ENCODE assay signal across 8 cellular contexts in genomic region chr2:55134316-55134706, GRCh38.
DNase-seq lines count a peak whose midpoint lies in the region; ATAC-seq and TF ChIP-seq lines count a peak whose summit lies in the region.

No MANE protein-coding gene starts in this region.

- no peak for TF ChIP-seq CTCF in tibial nerve (IDR thresholded peaks at IDR 0.05)

- no peaks in the 10 kb centered on the region for H3K36me3 ChIP-seq in tibial nerve

- no peak for TF ChIP-seq POLR2A in tibial nerve (IDR thresholded peaks at IDR 0.05)

- DNase-seq in activated CD8-positive, alpha-beta memory T cell treated with anti-CD3 and anti-CD28 coated beads, Interleukin-2, amount 10 ng/mL, durations not matched to agents 7 days and 5 days, result no peak
- DNase-seq in activated CD8-positive, alpha-beta memory T cell treated with anti-CD3 and anti-CD28 coated beads, Interleukin-2, amount 50 U/mL, for 4 hours, result no peak
- DNase-seq in activated CD4-positive, alpha-beta T cell treated with anti-CD3 and anti-CD28 coated beads, Interleukin-2, amount 50 U/mL, for 48 hours, result peak; percentile 3 to 13
- DNase-seq in left colon (no peak), tibial nerve (ENCODE audit: low spot score in 2 of 2) (no peak), retina (no peak), DMS153 treated with DMSO at 0.1 percent for 48 hours (lab: John Stamatoyannopoulos, UW; ENCODE audit: unreplicated experiment) (no peak), COLO668 (lab: John Stamatoyannopoulos, UW; ENCODE audit: unreplicated experiment) (no peak)

- CTCF ChIA-PET in activated CD8-positive, alpha-beta memory T cell treated with anti-CD3 and anti-CD28 coated beads, Interleukin-2, amount 10 ng/mL, durations not matched to agents 7 days and 5 days (lab: Charles Lee), result interaction anchor here (1.2 kb wide), 1 partner anchor 85 kb away, joined by 5 read pairs; the partner anchor contains the start of gene RTN4

- peak overlapping the region in 3 of 4 donors; percentile 22 to 50 (median 33) for H3K4me3 ChIP-seq in tibial nerve

- intact Hi-C loops in left colon (cut with DNase I, micrococcal nuclease), result no loop called here

- peaks cover 2% of the 10 kb centered on the region for H3K36me3 Mint-ChIP-seq in activated CD8-positive, alpha-beta memory T cell treated with anti-CD3 and anti-CD28 coated beads, Interleukin-2, amount 10 ng/mL, durations not matched to agents 7 days and 5 days

- H3K4me3 Mint-ChIP-seq in activated CD8-positive, alpha-beta memory T cell treated with anti-CD3 and anti-CD28 coated beads, Interleukin-2, amount 10 ng/mL, durations not matched to agents 7 days and 5 days, result peak overlapping the region; percentile 65

- H3K9me3 ChIP-seq in tibial nerve, result no peaks in the 10 kb centered on the region

- peaks cover 0 to 27% (median 4%) of the 10 kb centered on the region in 4 donors for H3K4me1 ChIP-seq in tibial nerve

- ATAC-seq in activated CD8-positive, alpha-beta memory T cell treated with anti-CD3 and anti-CD28 coated beads, Interleukin-2, amount 10 ng/mL, durations not matched to agents 7 days and 5 days, result no peak
- peak; percentile 27 for ATAC-seq in left colon

- 67 to 79% methylated on average over 1 of the region's 1 CpG for WGBS in tibial nerve, 2 donors

- TF ChIP-seq EP300 in tibial nerve (IDR thresholded peaks at IDR 0.05), result no peak

- H3K9me3 Mint-ChIP-seq in activated CD8-positive, alpha-beta memory T cell treated with anti-CD3 and anti-CD28 coated beads, Interleukin-2, amount 10 ng/mL, durations not matched to agents 7 days and 5 days (ENCODE audit: low read depth), result no peaks in the 10 kb centered on the region

- peaks cover 17% of the 10 kb centered on the region for H3K4me1 Mint-ChIP-seq in activated CD8-positive, alpha-beta memory T cell treated with anti-CD3 and anti-CD28 coated beads, Interleukin-2, amount 10 ng/mL, durations not matched to agents 7 days and 5 days

- no peaks in the 10 kb centered on the region for H3K27me3 Mint-ChIP-seq in activated CD8-positive, alpha-beta memory T cell treated with anti-CD3 and anti-CD28 coated beads, Interleukin-2, amount 10 ng/mL, durations not matched to agents 7 days and 5 days

- H3K27ac Mint-ChIP-seq in activated CD8-positive, alpha-beta memory T cell treated with anti-CD3 and anti-CD28 coated beads, Interleukin-2, amount 10 ng/mL, durations not matched to agents 7 days and 5 days, result peak overlapping the region; percentile 84

- peak overlapping the region; percentile 69 to 90 (median 80) for H3K27ac ChIP-seq in tibial nerve

- H3K27me3 ChIP-seq in tibial nerve, result no peaks in the 10 kb centered on the region

Comparison
In these comparisons a context has a peak if more than half of its experiments do, and no peak if none do; other contexts are left out.
1. DNase-seq: peak in activated CD4-positive, alpha-beta T cell treated with anti-CD3 and anti-CD28 coated beads, Interleukin-2, amount 50 U/mL, for 48 hours (2 of 2); none in activated CD8-positive, alpha-beta memory T cell treated with anti-CD3 and anti-CD28 coated beads, Interleukin-2, amount 10 ng/mL, durations not matched to agents 7 days and 5 days (single experiment), activated CD8-positive, alpha-beta memory T cell treated with anti-CD3 and anti-CD28 coated beads, Interleukin-2, amount 50 U/mL, for 4 hours (single experiment), left colon (0 of 2), tibial nerve (0 of 2), retina (single experiment), DMS153 treated with DMSO at 0.1 percent for 48 hours (single experiment) and COLO668 (single experiment).